ENCODE assay signal across 6 cellular contexts in the genomic region with DNA sequence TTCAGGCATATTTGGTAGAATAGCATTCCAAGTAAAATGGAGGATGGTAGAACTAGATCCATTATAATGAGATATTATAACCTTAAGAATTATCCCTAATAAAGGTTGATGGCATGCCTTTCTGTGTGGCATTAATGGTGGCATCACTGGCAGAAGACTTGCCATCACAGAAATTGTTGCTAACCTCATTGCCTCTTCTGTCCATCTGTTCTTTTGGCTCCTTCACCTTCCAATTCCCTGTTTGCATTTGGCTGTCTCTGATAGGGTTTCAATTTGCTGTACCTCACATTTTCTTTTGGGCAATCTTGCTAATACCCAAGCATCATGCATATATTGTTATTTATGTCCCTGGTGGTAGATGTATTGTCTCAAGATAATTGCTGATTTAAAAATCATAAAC.
"Had no signal": no experiment of that assay in that cellular context is flagged by ENCODE, and none has a peak within 500 bp of the region (broad histone marks: within the 10 kb centered on the region; RNA-seq: fewer than 3 reads in every experiment).

No MANE protein-coding gene starts in this region.

- DNase-seq: H9, HCEC 1CT had no signal

- FAIRE-seq: H1, H54, HepG2 had no signal

- H3K4me3 ChIP-seq: GM23338 had no signal
